31 cellular contexts compared by ENCODE assay signal in the genomic region with DNA sequence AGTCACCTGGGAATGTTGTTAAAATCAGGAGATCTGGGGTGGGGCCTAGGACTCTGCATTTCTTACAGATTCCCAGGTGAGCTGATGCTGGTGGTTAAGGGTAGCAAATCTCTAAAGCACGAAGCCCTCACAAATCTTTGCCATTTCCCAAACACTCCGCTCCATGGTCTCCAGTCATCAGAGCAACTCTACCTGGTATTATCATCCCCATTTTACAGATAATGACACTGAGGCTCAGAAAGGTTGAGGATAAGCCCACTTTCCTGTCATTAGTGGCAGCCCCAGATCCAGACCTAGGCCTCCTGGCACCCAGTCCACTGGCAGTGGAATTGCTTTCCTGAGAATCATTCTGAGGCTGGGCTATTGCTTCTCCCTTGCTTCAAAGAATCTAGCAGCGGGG. TPM values are rescaled to one million over a fixed set of nuclear protein-coding genes. Genes with fewer than 3 reads are reported as not detected.
"Had no signal": no experiment of that assay in that cellular context is flagged by ENCODE, and none has a peak within 500 bp of the region (broad histone marks: within the 10 kb centered on the region; RNA-seq: fewer than 3 reads in every experiment).

No MANE protein-coding gene starts in this region.

- DNase-seq: effector CD4-positive, alpha-beta T cell; erythroblast; foreskin melanocyte; head of caudate nucleus; hippocampal formation; left colon; left ventricle myocardium superior; mesenchymal stem cell; naive B cell; retina; spleen; stimulated activated CD4-positive, alpha-beta T cell treated with anti-CD3 and anti-CD28 coated beads, Interleukin-15, amount 100 ng/mL, for 24 hours; stimulated activated CD4-positive, alpha-beta T cell treated with anti-CD3 and anti-CD28 coated beads, Interleukin-1b, Interleukin-23, amount 100 ng/mL, for 48 hours; stimulated activated CD4-positive, alpha-beta T cell treated with anti-CD3 and anti-CD28 coated beads, Interleukin-4, amount 100 ng/mL, for 4 hours; stimulated activated naive CD4-positive, alpha-beta T cell; stomach; substantia nigra; trophoblast cell had no signal

- H3K4me1 Mint-ChIP-seq: nephron had no signal

- H3K27me3 Mint-ChIP-seq: naive B cell had no signal

- H3K4me3 ChIP-seq: coronary artery, lung, psoas muscle, spleen, stomach, thoracic aorta had no signal

- H3K9me3 Mint-ChIP-seq: endodermal cell, naive B cell, nephron had no signal

- H3K9me3 ChIP-seq: psoas muscle, spleen, stomach, thoracic aorta had no signal

- H3K4me3 Mint-ChIP-seq: endodermal cell, naive B cell, nephron had no signal

- H3K27me3 ChIP-seq: spleen, stomach had no signal

- H3K4me1 ChIP-seq: psoas muscle had no signal

- H3K27ac ChIP-seq: psoas muscle, stomach, thoracic aorta had no signal

RNA-seq across cellular contexts. Expression of gene VTN, which starts 27.2 kb away (rescaled TPM):
- total RNA-seq: endothelial cell of umbilical vein, kidney epithelial cell had no signal

RNA-seq across cellular contexts. Expression of gene SEBOX, which starts 32.3 kb away (rescaled TPM):
- total RNA-seq: dermis microvascular lymphatic vessel endothelial cell, endodermal cell, endothelial cell of umbilical vein, kidney epithelial cell, left colon, left ventricle myocardium superior, lung, omental fat pad, psoas muscle, sciatic nerve, skeletal muscle tissue, spleen, stomach, thoracic aorta, urinary bladder had no signal
- polyA plus RNA-seq: endothelial cell of umbilical vein, lung, psoas muscle, spleen, stomach, urinary bladder had no signal
